ENCODE assay signal across 8 cellular contexts in genomic region chr9:116687074-116687761, GRCh38. TPM values are rescaled to one million over a fixed set of nuclear protein-coding genes. Genes with fewer than 3 reads are reported as not detected.
DNase-seq lines count a peak whose midpoint lies in the region; ATAC-seq, FAIRE-seq and TF ChIP-seq lines count a peak whose summit lies in the region.

A gene with protein sequence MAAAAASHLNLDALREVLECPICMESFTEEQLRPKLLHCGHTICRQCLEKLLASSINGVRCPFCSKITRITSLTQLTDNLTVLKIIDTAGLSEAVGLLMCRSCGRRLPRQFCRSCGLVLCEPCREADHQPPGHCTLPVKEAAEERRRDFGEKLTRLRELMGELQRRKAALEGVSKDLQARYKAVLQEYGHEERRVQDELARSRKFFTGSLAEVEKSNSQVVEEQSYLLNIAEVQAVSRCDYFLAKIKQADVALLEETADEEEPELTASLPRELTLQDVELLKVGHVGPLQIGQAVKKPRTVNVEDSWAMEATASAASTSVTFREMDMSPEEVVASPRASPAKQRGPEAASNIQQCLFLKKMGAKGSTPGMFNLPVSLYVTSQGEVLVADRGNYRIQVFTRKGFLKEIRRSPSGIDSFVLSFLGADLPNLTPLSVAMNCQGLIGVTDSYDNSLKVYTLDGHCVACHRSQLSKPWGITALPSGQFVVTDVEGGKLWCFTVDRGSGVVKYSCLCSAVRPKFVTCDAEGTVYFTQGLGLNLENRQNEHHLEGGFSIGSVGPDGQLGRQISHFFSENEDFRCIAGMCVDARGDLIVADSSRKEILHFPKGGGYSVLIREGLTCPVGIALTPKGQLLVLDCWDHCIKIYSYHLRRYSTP (plus strand): TSS chr9:116687305. CDS start chr9:116697743, 10,438 bp downstream.

- peak within 1 kb of the TSS; percentile 89 for H3K4me3 Mint-ChIP-seq in activated naive CD8-positive, alpha-beta T cell treated with anti-CD3 and anti-CD28 coated beads for 36 hours

- peak within 1 kb of the TSS; percentile 61 for H3K9ac ChIP-seq in SU-DHL-6 (ENCODE audit: low read length)

- peak within 1 kb of the TSS; percentile 77 for H2AFZ ChIP-seq in SU-DHL-6 (ENCODE audit: low read depth, low read length, severe bottlenecking)

- no peaks in the 10 kb centered on the region for H3F3A ChIP-seq in SU-DHL-6 (ENCODE audit: insufficient read depth)

- H3K9me3 ChIP-seq in SU-DHL-6 (ENCODE audit: insufficient read depth, low read length) (peaks cover 4% of the 10 kb centered on the region; the same call in 1 of the 2 replicates), pancreas (no peaks in the 10 kb centered on the region), thymus (ENCODE audit: control insufficient read depth) (no peaks in the 10 kb centered on the region)

- ATAC-seq in Right ventricle myocardium inferior (peak; percentile 98), pancreas (peak; percentile 96 to 99 (median 98))

- H3K9me2 ChIP-seq in SU-DHL-6 (replicated peaks; ENCODE audit: insufficient read depth, low read length): no peaks in the 10 kb centered on the region

- TF ChIP-seq CTCF in HFF-Myc (IDR thresholded peaks at IDR 0.05; ENCODE audit: low read depth, low read length, missing control alignments) (no peak), SU-DHL-6 (IDR thresholded peaks at IDR 0.05; ENCODE audit: insufficient read depth, low read length, poor library complexity, severe bottlenecking) (no peak), pancreas (IDR thresholded peaks at IDR 0.05) (no peak)

- no peaks in the 10 kb centered on the region for H3K27me3 Mint-ChIP-seq in activated naive CD8-positive, alpha-beta T cell treated with anti-CD3 and anti-CD28 coated beads for 36 hours

- no peaks in the 10 kb centered on the region for H3K36me3 ChIP-seq in SU-DHL-6 (ENCODE audit: low read length)
- H3K36me3 ChIP-seq in pancreas: no peaks in the 10 kb centered on the region
- H3K36me3 ChIP-seq in thymus (ENCODE audit: control insufficient read depth, insufficient read depth): no peaks in the 10 kb centered on the region

- peak within 1 kb of the TSS; percentile 88 for H3K4me3 ChIP-seq in GM08714 (ENCODE audit: low read length)
- H3K4me3 ChIP-seq in HFF-Myc (replicated peaks; ENCODE audit: low read depth, low read length): peak within 1 kb of the TSS; percentile 86
- H3K4me3 ChIP-seq in SU-DHL-6 (ENCODE audit: insufficient read depth, low read length, poor library complexity, severe bottlenecking): peak within 1 kb of the TSS; percentile 94
- H3K4me3 ChIP-seq in pancreas: peak within 1 kb of the TSS; percentile 35 to 67 (median 54)
- peak within 1 kb of the TSS; percentile 83 for H3K4me3 ChIP-seq in thymus (ENCODE audit: low read length)

- no peaks in the 10 kb centered on the region for H3K9me3 Mint-ChIP-seq in activated naive CD8-positive, alpha-beta T cell treated with anti-CD3 and anti-CD28 coated beads for 36 hours

- H3K4me1 ChIP-seq in pancreas: peaks cover 16 to 29% (median 18%) of the 10 kb centered on the region in 3 donors
- H3K4me1 ChIP-seq in thymus (ENCODE audit: control insufficient read depth, insufficient read depth, low read length): peaks cover 6% of the 10 kb centered on the region

- H3K27ac ChIP-seq in SU-DHL-6 (ENCODE audit: low read depth, low read length) (peak within 1 kb of the TSS; percentile 25; the same call in 1 of the 2 replicates), pancreas (peak within 1 kb of the TSS in 3 of 4 donors; percentile 45 to 79 (median 57)), thymus (ENCODE audit: low read depth) (peak within 1 kb of the TSS; percentile 90)

- DNase-seq in HFF-Myc (ENCODE audit: extremely low read depth, low read depth): peak; percentile 51
- peak; percentile 74 for DNase-seq in NCI-H1048 (lab: John Stamatoyannopoulos, UW)
- DNase-seq in activated naive CD8-positive, alpha-beta T cell treated with anti-CD3 and anti-CD28 coated beads for 36 hours: peak; percentile 94
- peak; percentile 95 for DNase-seq in Right ventricle myocardium inferior (ENCODE audit: missing footprints)
- DNase-seq in pancreas: peak; percentile 87 to 98 (median 94)

- peak within 1 kb of the TSS; percentile 79 for H3K27ac Mint-ChIP-seq in activated naive CD8-positive, alpha-beta T cell treated with anti-CD3 and anti-CD28 coated beads for 36 hours

- H3K4me1 Mint-ChIP-seq in activated naive CD8-positive, alpha-beta T cell treated with anti-CD3 and anti-CD28 coated beads for 36 hours: peaks cover 49% of the 10 kb centered on the region

- H3K4me2 ChIP-seq in SU-DHL-6 (ENCODE audit: low read depth, low read length, poor library complexity, severe bottlenecking): peak within 1 kb of the TSS; percentile 68

- H3K36me3 Mint-ChIP-seq in activated naive CD8-positive, alpha-beta T cell treated with anti-CD3 and anti-CD28 coated beads for 36 hours: peaks cover 18% of the 10 kb centered on the region

- intact Hi-C loops in Right ventricle myocardium inferior (cut with DNase I): no loop called here
- intact Hi-C loops in pancreas (cut with DNase I): no loop called here

- FAIRE-seq in pancreas (lab: Jason Lieb, UNC): no peak

- WGBS in pancreas, 2 donors: 0 to 1% methylated on average over 48 to 54 of the region's 54 CpGs
- WGBS in thymus: under 1% methylated on average over 54 of the region's 54 CpGs

- H4K20me1 ChIP-seq in SU-DHL-6 (ENCODE audit: low read depth, low read length): peaks cover 5% of the 10 kb centered on the region; the same call in 1 of the 2 replicates

- H3K27me3 ChIP-seq in SU-DHL-6 (ENCODE audit: low read length) (no peaks in the 10 kb centered on the region), pancreas (no peaks in the 10 kb centered on the region), thymus (ENCODE audit: control insufficient read depth, insufficient read depth) (no peaks in the 10 kb centered on the region)

- peaks cover 47% of the 10 kb centered on the region for H3K79me2 ChIP-seq in SU-DHL-6 (ENCODE audit: insufficient read depth, low read length)

RNA-seq across cellular contexts. Expression of the gene that starts here (rescaled TPM):
- total RNA-seq in activated naive CD8-positive, alpha-beta T cell treated with anti-CD3 and anti-CD28 coated beads for 36 hours: 10 to 100 TPM; 11.1 to 13.7 TPM
- total RNA-seq in Right ventricle myocardium inferior: 15.6 TPM
- 10 to 100 TPM in 3 of 6 donors, 1 to 10 TPM in 3; 5.9 to 18.2 (median 9.5) TPM for total RNA-seq in pancreas
- 1 to 10 TPM; 2.4 to 3.2 TPM for polyA plus RNA-seq in pancreas
- polyA plus RNA-seq in thymus: 5.5 TPM

Comparison
In these comparisons a context has a peak if more than half of its experiments do, and no peak if none do; other contexts are left out.
1. Peak in every context shown above with its lines: DNase-seq, ATAC-seq, H3K4me3 ChIP-seq and H3K27ac ChIP-seq.
2. H3K27ac ChIP-seq: peak in every context shown above with its lines; median percentile 90 in thymus; 57 in pancreas; 25 in SU-DHL-6.